26 cellular contexts compared by ENCODE assay signal in genomic region chr1:65269612-65270011, GRCh38.
"Had no signal": no experiment of that assay in that cellular context is flagged by ENCODE, and none has a peak within 500 bp of the region (broad histone marks: within the 10 kb centered on the region; RNA-seq: fewer than 3 reads in every experiment).

No MANE protein-coding gene starts in this region.

- H3K9me3 ChIP-seq: adrenal gland, SJCRH30 had no signal

- H3K4me1 ChIP-seq: SJCRH30 had no signal

- H3K27ac ChIP-seq: adrenal gland, KMS-11, SJCRH30, SK-N-MC had no signal

- H3K36me3 ChIP-seq: adrenal gland, SJCRH30 had no signal

- H3K4me3 ChIP-seq: adrenal gland, SJCRH30, SK-N-MC had no signal

- DNase-seq: activated CD4-positive, alpha-beta memory T cell treated with anti-CD3 and anti-CD28 coated beads for 36 hours; activated CD4-positive, alpha-beta T cell treated with anti-CD3 and anti-CD28 coated beads, Interleukin-2, amount 10 ng/mL, durations not matched to agents 7 days and 5 days; activated CD8-positive, alpha-beta memory T cell treated with anti-CD3 and anti-CD28 coated beads, Interleukin-2, amount 50 U/mL, for 4 hours; activated gamma-delta T cell treated with Interleukin-2 at 50 U/mL for 16 hours; activated naive CD4-positive, alpha-beta T cell treated with anti-CD3 and anti-CD28 coated beads for 36 hours; activated T-cell treated with anti-CD3 and anti-CD28 coated beads for 4 hours; activated T-cell treated with anti-CD3 and anti-CD28 coated beads, Interleukin-2, amount 50 U/mL, for 4 hours; adrenal gland; caudate nucleus; cerebellar nuclear complex; NCI-H1092 treated with DMSO at 0.1 percent for 48 hours; NCI-H1417; NCI-H146; NCI-H187; NCI-H2029 treated with DMSO at 0.1 percent for 48 hours; NCI-H2107; NCI-H2171; NCI-H446; NCI-H510A treated with DMSO at 0.1 percent for 48 hours; NCI-H526 treated with DMSO at 0.1 percent for 48 hours; NCI-H774; SHP77; SJCRH30 had no signal

- H3K4me2 ChIP-seq: KMS-11 had no signal

- H3K9ac ChIP-seq: KMS-11 had no signal

- ATAC-seq: activated naive CD4-positive, alpha-beta T cell treated with anti-CD3 and anti-CD28 coated beads, Interleukin-2, amount 50 U/mL, for 72 hours; activated T-cell treated with anti-CD3 and anti-CD28 coated beads, Interleukin-2, amount 50 U/mL, for 4 hours had no signal

- H3K27me3 ChIP-seq: adrenal gland, SJCRH30 had no signal
